30 cellular contexts compared by ENCODE assay signal in the genomic region with DNA sequence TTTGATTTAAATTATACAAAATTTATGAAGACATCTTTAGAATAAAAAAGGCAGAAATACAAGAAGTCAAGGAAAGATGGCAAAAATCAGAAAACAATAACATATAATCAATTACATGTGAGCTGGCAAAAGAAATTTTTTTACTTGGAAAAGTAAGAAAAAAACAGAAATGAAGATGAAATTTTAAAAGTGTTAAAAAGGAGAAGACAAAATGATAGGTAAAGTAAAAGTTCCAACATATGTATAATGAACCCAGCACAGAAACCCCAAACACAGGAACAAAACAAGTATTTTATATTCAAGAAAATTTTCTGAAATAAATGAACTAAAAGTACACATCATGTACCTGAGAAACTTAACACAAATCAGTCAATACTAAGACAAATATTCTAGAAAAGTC.
"Had no signal": no experiment of that assay in that cellular context is flagged by ENCODE, and none has a peak within 500 bp of the region (broad histone marks: within the 10 kb centered on the region; RNA-seq: fewer than 3 reads in every experiment).

No MANE protein-coding gene starts in this region.

- H3K9me3 ChIP-seq: neutrophil, ovary, prostate gland, spleen, suprapubic skin, testis, tibial artery, transverse colon, upper lobe of right lung, uterus had no signal

- H3K4me3 ChIP-seq: ovary, prostate gland, right lobe of liver, skin epidermis, smooth muscle cell, spleen, suprapubic skin, testis, tibial artery, transverse colon, upper lobe of right lung, uterus had no signal

- DNase-seq: naive B cell; naive thymus-derived CD8-positive, alpha-beta T cell; nephron progenitor cell; occipital lobe; ovary; retina; right lobe of liver; spleen; stimulated activated CD4-positive, alpha-beta T cell treated with anti-CD3 and anti-CD28 coated beads, Interleukin-12 subunit alpha, Interleukin-12 subunit beta, amount 100 ng/mL, for 4 hours; stimulated activated CD4-positive, alpha-beta T cell treated with anti-CD3 and anti-CD28 coated beads, Interleukin-1b, Interleukin-23, amount 100 ng/mL, for 48 hours; stimulated activated CD4-positive, alpha-beta T cell treated with anti-CD3 and anti-CD28 coated beads, Interleukin-4, amount 100 ng/mL, for 1 hour; stimulated activated CD4-positive, alpha-beta T cell treated with anti-CD3 and anti-CD28 coated beads, Interleukin-4, amount 100 ng/mL, for 4 hours; stimulated activated CD8-positive, alpha-beta memory T cell treated with anti-CD3 and anti-CD28 coated beads, Interleukin-4, amount 100 ng/mL, for 48 hours; stimulated activated naive CD4-positive, alpha-beta T cell; stimulated activated naive CD8-positive, alpha-beta T cell treated with anti-CD3 and anti-CD28 coated beads, Interleukin-15, amount 100 ng/mL, for 72 hours; stimulated activated naive CD8-positive, alpha-beta T cell treated with anti-CD3 and anti-CD28 coated beads, Interleukin-15, Interleukin-2, amounts not matched to agents 100 U/mL and 50 U/mL, for 24 hours; substantia nigra; testis; tibial artery; transverse colon; upper lobe of right lung; uterus had no signal

- ATAC-seq: naive thymus-derived CD8-positive, alpha-beta T cell; natural killer cell treated with Interleukin-12 subunit alpha and Interleukin-12 subunit beta and Interleukin-15 and Interleukin-18, amount 100 ng/mL, for 72 hours; right cardiac atrium; right lobe of liver; stimulated activated memory B cell treated with anti-CD40 and anti-IgM and Interleukin-4, amounts not matched to agents 10 μg/mL and 1 μg/mL and 100 μg/mL, for 72 hours; stimulated activated naive CD8-positive, alpha-beta T cell treated with anti-CD3 and anti-CD28 coated beads, Interleukin-15, amount 100 ng/mL, for 72 hours; stimulated activated naive CD8-positive, alpha-beta T cell treated with anti-CD3 and anti-CD28 coated beads, Interleukin-15, Interleukin-2, amounts not matched to agents 100 U/mL and 50 U/mL, for 24 hours had no signal

- H3K4me2 ChIP-seq: smooth muscle cell had no signal

- H3K4me1 ChIP-seq: prostate gland, right lobe of liver, spleen, suprapubic skin, testis, tibial artery, transverse colon, upper lobe of right lung, uterus had no signal

- H3K36me3 ChIP-seq: neutrophil, ovary, prostate gland, uterus had no signal

- H3K27ac ChIP-seq: neutrophil, ovary, prostate gland, right lobe of liver, spleen, suprapubic skin, testis, tibial artery, transverse colon, upper lobe of right lung, uterus had no signal

- H3K27me3 ChIP-seq: neutrophil, ovary, right lobe of liver, spleen, suprapubic skin, testis, tibial artery, transverse colon, upper lobe of right lung, uterus had no signal
